21 cellular contexts compared by ENCODE assay signal in the genomic region with DNA sequence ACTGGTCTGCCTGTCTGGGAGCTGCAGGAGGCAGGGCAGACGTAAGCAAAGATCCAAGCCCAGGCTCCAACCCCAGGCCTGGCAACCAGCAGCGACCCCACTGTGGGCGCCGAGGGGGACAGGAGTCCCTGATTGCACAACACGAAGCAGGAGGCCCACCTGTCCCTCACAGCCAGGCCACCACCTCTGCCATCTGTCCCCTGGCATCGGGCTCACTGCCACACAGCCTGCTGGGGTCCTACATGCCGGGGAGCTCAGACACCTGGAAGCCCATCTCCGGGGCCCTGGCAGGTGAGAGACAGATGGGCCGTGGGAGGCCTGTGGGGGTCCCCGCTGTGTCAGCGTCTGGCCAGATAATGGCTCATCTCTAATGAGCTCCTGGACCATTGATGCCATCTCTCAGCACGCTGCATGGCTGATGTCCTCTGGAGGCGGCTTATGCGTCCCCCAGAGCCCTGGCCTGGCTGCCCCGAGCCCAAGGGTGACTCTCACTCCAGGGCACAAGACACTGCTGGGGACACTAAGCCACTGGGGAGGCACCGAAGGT. TPM values are rescaled to one million over a fixed set of nuclear protein-coding genes. Genes with fewer than 3 reads are reported as not detected.
DNase-seq lines count a peak whose midpoint lies in the region; ATAC-seq and TF ChIP-seq lines count a peak whose summit lies in the region.
"Had no signal": no experiment of that assay in that cellular context is flagged by ENCODE, and none has a peak within 500 bp of the region (broad histone marks: within the 10 kb centered on the region; RNA-seq: fewer than 3 reads in every experiment).

No MANE protein-coding gene starts in this region.

- H3K79me1 ChIP-seq in neuronal stem cell (ENCODE audit: low read depth, low read length): peaks cover 7% of the 10 kb centered on the region

- no peak overlapping the region for H2BK120ac ChIP-seq in neuronal stem cell (ENCODE audit: low read depth, low read length)

- H3K36me3 ChIP-seq in SJCRH30: no peaks in the 10 kb centered on the region
- H3K36me3 ChIP-seq in heart left ventricle: no peaks in the 10 kb centered on the region
- no peaks in the 10 kb centered on the region for H3K36me3 ChIP-seq in neuronal stem cell (replicated peaks in 1 of 2; ENCODE audit: control insufficient read depth in 2 of 2, insufficient read depth in 2 of 2, low read length in 2 of 2)
- H3K36me3 ChIP-seq in sigmoid colon: no peaks in the 10 kb centered on the region
- H3K36me3 ChIP-seq: thyroid gland had no signal

- H2BK5ac ChIP-seq in neuronal stem cell (ENCODE audit: low read length): peak overlapping the region; percentile 39

- H3K27me3 ChIP-seq in SJCRH30 (no peaks in the 10 kb centered on the region), heart left ventricle (no peaks in the 10 kb centered on the region), neuronal stem cell (ENCODE audit: control insufficient read depth in 3 of 3, insufficient read depth in 3 of 3, low read depth in 1 of 3, low read length in 3 of 3) (no peaks in the 10 kb centered on the region), sigmoid colon (no peaks in the 10 kb centered on the region)
- H3K27me3 ChIP-seq: thyroid gland had no signal

- ATAC-seq in heart left ventricle (no peak), GM18870 (IDR thresholded peaks at IDR 0.05; ENCODE audit: unreplicated experiment) (no peak)

- H3K27ac ChIP-seq in SJCRH30 (peak overlapping the region; percentile 55), heart left ventricle (peak overlapping the region in 11 of 12 donors; percentile 30 to 88 (median 55)), neuronal stem cell (replicated peaks; ENCODE audit: low read length) (no peak overlapping the region), sigmoid colon (no peak overlapping the region)
- H3K27ac ChIP-seq: thyroid gland had no signal

- TF ChIP-seq EP300 in sigmoid colon (IDR thresholded peaks at IDR 0.05): no peak

- no peak overlapping the region for H3K23ac ChIP-seq in neuronal stem cell (ENCODE audit: low read depth, low read length, poor library complexity)

- H3K4me3 ChIP-seq in SJCRH30 (no peak overlapping the region), heart left ventricle (no peak overlapping the region), neuronal stem cell (ENCODE audit: low read length in 2 of 2) (no peak overlapping the region), sigmoid colon (no peak overlapping the region)
- H3K4me3 ChIP-seq: skin epidermis, thyroid gland had no signal

- H3K9ac ChIP-seq in neuronal stem cell (ENCODE audit: low read depth, low read length, poor library complexity): peak overlapping the region; percentile 63
- H3K9ac ChIP-seq: SK-N-SH had no signal

- H2AFZ ChIP-seq in neuronal stem cell (ENCODE audit: low read length): no peak overlapping the region

- no peak overlapping the region for H4K8ac ChIP-seq in neuronal stem cell (ENCODE audit: low read depth, low read length)

- no peak overlapping the region for H2BK12ac ChIP-seq in neuronal stem cell (ENCODE audit: low read length)

- TF ChIP-seq POLR2A in heart left ventricle (IDR thresholded peaks at IDR 0.05) (no peak), sigmoid colon (IDR thresholded peaks at IDR 0.05) (no peak)

- H3K9me3 ChIP-seq in SJCRH30 (replicated peaks) (no peaks in the 10 kb centered on the region), heart left ventricle (no peaks in the 10 kb centered on the region), neuronal stem cell (replicated peaks in 1 of 2; ENCODE audit: control insufficient read depth in 2 of 2, insufficient read depth in 1 of 2, low read depth in 1 of 2, low read length in 2 of 2) (no peaks in the 10 kb centered on the region), sigmoid colon (no peaks in the 10 kb centered on the region)
- H3K9me3 ChIP-seq: SK-N-SH, thyroid gland had no signal

- no peak for TF ChIP-seq CTCF in heart left ventricle (IDR thresholded peaks at IDR 0.05)
- no peak for TF ChIP-seq CTCF in sigmoid colon (IDR thresholded peaks at IDR 0.05)

- no peak overlapping the region for H4K91ac ChIP-seq in neuronal stem cell (ENCODE audit: low read depth, low read length, poor library complexity)

- WGBS in heart left ventricle, 4 donors: 79 to 87% (median 86%) methylated on average over 13 to 16 of the region's 16 CpGs
- WGBS in neuronal stem cell (ENCODE audit: extremely low coverage in 2 of 2, insufficient read length in 2 of 2, insufficient replicate concordance in 1 of 2), 2 donors: no CpG with 5 or more reads among the region's 16 CpGs
- WGBS in sigmoid colon, 2 donors: 90 to 92% methylated on average over 16 of the region's 16 CpGs

- H2BK15ac ChIP-seq in neuronal stem cell (ENCODE audit: low read length): no peak overlapping the region

- intact Hi-C loops in heart left ventricle (cut with DNase I): loop anchor here in 1 of 10 donors (1.0 kb wide), 1 partner anchor 19 kb away; no protein-coding TSS in a partner anchor
- intact Hi-C loops in sigmoid colon (cut with DNase I): no loop called here

- H2AK5ac ChIP-seq in neuronal stem cell (ENCODE audit: low read depth, low read length): peak overlapping the region; percentile 68

- H3K4me1 ChIP-seq in SJCRH30: peaks cover 68% of the 10 kb centered on the region
- H3K4me1 ChIP-seq in heart left ventricle: peaks cover 0 to 28% (median 10%) of the 10 kb centered on the region in 12 donors
- peaks cover 8 to 11% of the 10 kb centered on the region in 2 donors for H3K4me1 ChIP-seq in neuronal stem cell (ENCODE audit: control insufficient read depth in 2 of 2, insufficient read depth in 1 of 2, low read depth in 1 of 2, low read length in 2 of 2)
- no peaks in the 10 kb centered on the region for H3K4me1 ChIP-seq in sigmoid colon
- H3K4me1 ChIP-seq: thyroid gland had no signal

- no peak overlapping the region for H3K4ac ChIP-seq in neuronal stem cell (ENCODE audit: low read length)

- DNase-seq in G401 (ENCODE audit: low spot score) (peak; percentile 59), SJCRH30 (no peak), heart left ventricle (peak in 2 of 5 donors; percentile 30 to 54), neuronal stem cell (ENCODE audit: low spot score) (no peak), sigmoid colon (no peak), T-helper 1 cell (no peak)
- DNase-seq in activated CD4-positive, alpha-beta T cell treated with anti-CD3 and anti-CD28 coated beads for 4 hours: no peak
- DNase-seq: activated CD4-positive, CD25-positive, alpha-beta regulatory T cell; activated naive CD4-positive, alpha-beta T cell treated with anti-CD3 and anti-CD28 coated beads, Interleukin-2, amount 50 U/mL, for 16 hours; activated T-cell treated with anti-CD3 and anti-CD28 coated beads, Interleukin-2, amount 50 U/mL, for 48 hours; CD4-positive, CD25-positive, alpha-beta regulatory T cell; cortex of kidney; DMS53; kidney glomerular epithelial cell; SK-N-SH; stimulated activated CD4-positive, alpha-beta T cell treated with anti-CD3 and anti-CD28 coated beads, Interleukin-2, amount 100 ng/mL, for 48 hours; stimulated activated naive CD4-positive, alpha-beta T cell treated with Interleukin-2 at 50 U/mL for 16 hours; T-helper 9 cell; thyroid gland had no signal

- H3K14ac ChIP-seq in neuronal stem cell (ENCODE audit: low read length): peak overlapping the region; percentile 75

- no peak overlapping the region for H3K4me2 ChIP-seq in neuronal stem cell (ENCODE audit: insufficient read depth, low read length, poor library complexity, severe bottlenecking)
- H3K4me2 ChIP-seq: SK-N-SH had no signal

- H3K18ac ChIP-seq in neuronal stem cell (ENCODE audit: low read length): peak overlapping the region; percentile 55

- in situ Hi-C loops in G401 (cut with HindIII; ENCODE audit: low sequenced_read_pairs): no loop called here

RNA-seq across cellular contexts. Expression of a gene that starts 11.3 kb away (rescaled TPM):
- total RNA-seq in G401 (2014; rRNA removed; shearing (Covaris generic)): not detected in 2 replicates
- total RNA-seq in SJCRH30 (2014; rRNA removed; shearing (Covaris generic)): not detected in 2 replicates
- total RNA-seq in heart left ventricle: 10 to 100 TPM in 6 of 9 donors, 1 to 10 TPM in 3; 1.5 to 43.5 (median 16.2) TPM
- 10 to 100 TPM; 18.4 to 79.2 TPM for polyA plus RNA-seq in heart left ventricle
- polyA plus RNA-seq in neuronal stem cell (2013, experiment 1 of 2): 1.2 TPM
- polyA plus RNA-seq in neuronal stem cell (2013, experiment 2 of 2): 0.90 TPM
- total RNA-seq in sigmoid colon: 10 to 100 TPM in 3 of 4 donors, 1 to 10 TPM in 1; 5.8 to 12.8 (median 12.1) TPM
- polyA plus RNA-seq in sigmoid colon: 10 to 100 TPM in 2 of 3 donors, 1 to 10 TPM in 1; 10.0 to 40.8 (median 26.4) TPM

RNA-seq across cellular contexts. Expression of a gene that starts 30.7 kb away (rescaled TPM):
- 16.4 and 21.1 TPM in 2 replicates for total RNA-seq in G401 (2014; rRNA removed; shearing (Covaris generic))
- 84.4 and 88.9 TPM in 2 replicates for total RNA-seq in SJCRH30 (2014; rRNA removed; shearing (Covaris generic))
- 10 to 100 TPM; 26.3 to 64.4 (median 33.0) TPM for total RNA-seq in heart left ventricle
- 10 to 100 TPM; 36.2 to 44.7 TPM for polyA plus RNA-seq in heart left ventricle
- polyA plus RNA-seq in neuronal stem cell (2013, experiment 1 of 2): 17.1 TPM
- polyA plus RNA-seq in neuronal stem cell (2013, experiment 2 of 2): 17.1 TPM
- 10 to 100 TPM in 3 of 4 donors, 1 to 10 TPM in 1; 9.7 to 15.3 (median 13.7) TPM for total RNA-seq in sigmoid colon
- polyA plus RNA-seq in sigmoid colon: 10 to 100 TPM; 16.8 to 17.9 (median 17.3) TPM

Comparison
In these comparisons a context has a peak if more than half of its experiments do, and no peak if none do; other contexts are left out.
1. H3K27ac ChIP-seq: peak in SJCRH30 (single experiment) and heart left ventricle (11 of 12); none in neuronal stem cell (single experiment) and sigmoid colon (0 of 4).